Comparison of ENCODE assay signal across 8 cellular contexts in genomic region chr1:16155537-16156410, GRCh38. TPM values are rescaled to one million over a fixed set of nuclear protein-coding genes. Genes with fewer than 3 reads are reported as not detected.
DNase-seq lines count a peak whose midpoint lies in the region; ATAC-seq, FAIRE-seq and TF ChIP-seq lines count a peak whose summit lies in the region.

EPHA2 (minus strand) TSS chr1:16156069; CDS start chr1:16155932, 137 bp downstream.

- TF ChIP-seq POLR2A in GM12892 (IDR thresholded peaks at IDR 0.05; ENCODE audit: low read depth, low read length) = no peak

- peaks cover 0 to 9% (median 0%) of the 10 kb centered on the region in 7 donors for H3K9me3 Mint-ChIP-seq in CD14-positive monocyte
- no peaks in the 10 kb centered on the region for H3K9me3 Mint-ChIP-seq in activated naive CD4-positive, alpha-beta T cell treated with anti-CD3 and anti-CD28 coated beads, Interleukin-2, amount 10 ng/mL, durations not matched to agents 7 days and 5 days
- H3K9me3 Mint-ChIP-seq in naive thymus-derived CD4-positive, alpha-beta T cell = no peaks in the 10 kb centered on the region

- H3K27ac ChIP-seq in foreskin keratinocyte = peak within 1 kb of the TSS; percentile 75
- no peak within 1 kb of the TSS for H3K27ac ChIP-seq in naive thymus-derived CD4-positive, alpha-beta T cell (ENCODE audit: low read depth, low read length)

- peak within 1 kb of the TSS in 1 of 7 donors; percentile 69 for H3K27ac Mint-ChIP-seq in CD14-positive monocyte
- H3K27ac Mint-ChIP-seq in activated naive CD4-positive, alpha-beta T cell treated with anti-CD3 and anti-CD28 coated beads, Interleukin-2, amount 10 ng/mL, durations not matched to agents 7 days and 5 days = no peak within 1 kb of the TSS
- peak within 1 kb of the TSS in 6 of 9 donors; percentile 46 to 93 (median 70) for H3K27ac Mint-ChIP-seq in naive thymus-derived CD4-positive, alpha-beta T cell

- TF ChIP-seq CTCF in CD14-positive monocyte (IDR thresholded peaks at IDR 0.05) (no peak), foreskin keratinocyte (conservative IDR thresholded peaks at IDR 0.05) (peak; percentile 7)

- no peaks in the 10 kb centered on the region for H3K27me3 ChIP-seq in foreskin keratinocyte
- H3K27me3 ChIP-seq in naive thymus-derived CD4-positive, alpha-beta T cell (ENCODE audit: control insufficient read depth in 2 of 2, insufficient read depth in 2 of 2, low read length in 2 of 2) = no peaks in the 10 kb centered on the region

- FAIRE-seq in GM12892 (lab: Jason Lieb, UNC) = no peak

- ATAC-seq in foreskin keratinocyte (peak; percentile 37), GM19351 (IDR thresholded peaks at IDR 0.05; ENCODE audit: unreplicated experiment) (no peak)
- peak; percentile 20 for ATAC-seq in naive thymus-derived CD4-positive, alpha-beta T cell

- POLR2A ChIA-PET in naive thymus-derived CD4-positive, alpha-beta T cell (lab: Charles Lee) = interaction anchor here (0.6 to 1.4 kb wide), 3 partner anchors 13 to 340 kb away, joined by 3 to 5 read pairs (median 4); no protein-coding TSS in a partner anchor

- no peaks in the 10 kb centered on the region for H3K36me3 Mint-ChIP-seq in CD14-positive monocyte
- H3K36me3 Mint-ChIP-seq in activated naive CD4-positive, alpha-beta T cell treated with anti-CD3 and anti-CD28 coated beads, Interleukin-2, amount 10 ng/mL, durations not matched to agents 7 days and 5 days = no peaks in the 10 kb centered on the region
- no peaks in the 10 kb centered on the region for H3K36me3 Mint-ChIP-seq in naive thymus-derived CD4-positive, alpha-beta T cell

- H3K4me1 ChIP-seq in foreskin keratinocyte = peaks cover 23% of the 10 kb centered on the region
- H3K4me1 ChIP-seq in naive thymus-derived CD4-positive, alpha-beta T cell (ENCODE audit: control insufficient read depth in 2 of 2, insufficient read depth in 2 of 2, low read length in 2 of 2) = peaks cover 24 to 38% of the 10 kb centered on the region in 2 donors

- H3K4me3 Mint-ChIP-seq in CD14-positive monocyte = peak within 1 kb of the TSS; percentile 71 to 89
- H3K4me3 Mint-ChIP-seq in activated naive CD4-positive, alpha-beta T cell treated with anti-CD3 and anti-CD28 coated beads, Interleukin-2, amount 10 ng/mL, durations not matched to agents 7 days and 5 days = peak within 1 kb of the TSS; percentile 31
- H3K4me3 Mint-ChIP-seq in naive thymus-derived CD4-positive, alpha-beta T cell = peak within 1 kb of the TSS; percentile 33 to 86 (median 73)

- H3K27me3 Mint-ChIP-seq in CD14-positive monocyte (ENCODE audit: low read depth in 3 of 3) = peaks cover 34 to 52% (median 40%) of the 10 kb centered on the region in 3 donors
- peaks cover 94% of the 10 kb centered on the region for H3K27me3 Mint-ChIP-seq in activated naive CD4-positive, alpha-beta T cell treated with anti-CD3 and anti-CD28 coated beads, Interleukin-2, amount 10 ng/mL, durations not matched to agents 7 days and 5 days
- peaks cover 0 to 61% (median 3%) of the 10 kb centered on the region in 5 donors for H3K27me3 Mint-ChIP-seq in naive thymus-derived CD4-positive, alpha-beta T cell

- peaks cover 55% of the 10 kb centered on the region for H3K4me1 Mint-ChIP-seq in CD14-positive monocyte
- peaks cover 56% of the 10 kb centered on the region for H3K4me1 Mint-ChIP-seq in activated naive CD4-positive, alpha-beta T cell treated with anti-CD3 and anti-CD28 coated beads, Interleukin-2, amount 10 ng/mL, durations not matched to agents 7 days and 5 days
- H3K4me1 Mint-ChIP-seq in naive thymus-derived CD4-positive, alpha-beta T cell = peaks cover 27 to 80% (median 55%) of the 10 kb centered on the region in 7 donors

- intact Hi-C loops in CD14-positive monocyte (cut with micrococcal nuclease) = no loop called here
- intact Hi-C loops in naive thymus-derived CD4-positive, alpha-beta T cell (cut with micrococcal nuclease) = loop anchor here in 1 of 2 donors (2.0 kb wide), 1 partner anchor 77 kb away; no protein-coding TSS in a partner anchor

- no peaks in the 10 kb centered on the region for H3K9me3 ChIP-seq in naive thymus-derived CD4-positive, alpha-beta T cell (ENCODE audit: control insufficient read depth in 2 of 3, low read length in 3 of 3)

- CTCF ChIA-PET in activated naive CD4-positive, alpha-beta T cell treated with anti-CD3 and anti-CD28 coated beads, Interleukin-2, amount 10 ng/mL, durations not matched to agents 7 days and 5 days (lab: Charles Lee) = interaction anchor here (0.6 to 0.7 kb wide), 2 partner anchors 53 to 470 kb away, joined by 3 read pairs; no protein-coding TSS in a partner anchor
- CTCF ChIA-PET in naive thymus-derived CD4-positive, alpha-beta T cell (lab: Charles Lee) = interaction anchor here (0.8 to 1.1 kb wide), 3 partner anchors 31 to 77 kb away, joined by 4 to 8 read pairs (median 5); no protein-coding TSS in a partner anchor

- no peak for DNase-seq in CD14-positive monocyte (ENCODE audit: low spot score)
- peak; percentile 97 for DNase-seq in HT-29 (ENCODE audit: low spot score)
- DNase-seq in activated naive CD4-positive, alpha-beta T cell treated with anti-CD3 and anti-CD28 coated beads, Interleukin-2, amount 10 ng/mL, durations not matched to agents 7 days and 5 days = no peak
- DNase-seq in foreskin keratinocyte = peak; percentile 73 to 90
- no peak for DNase-seq in naive thymus-derived CD4-positive, alpha-beta T cell
- DNase-seq in GM12892 (ENCODE audit: insufficient read length) = no peak
- no peak for DNase-seq in OCI-M1 (lab: John Stamatoyannopoulos, UW)

- no peaks in the 10 kb centered on the region for H3K36me3 ChIP-seq in naive thymus-derived CD4-positive, alpha-beta T cell (ENCODE audit: control insufficient read depth in 2 of 3, insufficient read depth in 3 of 3, low read length in 3 of 3)

- H3K4me3 ChIP-seq in naive thymus-derived CD4-positive, alpha-beta T cell (ENCODE audit: low read length) = peak within 1 kb of the TSS; percentile 51

RNA-seq across cellular contexts. Expression of gene EPHA2, which starts in this region (rescaled TPM):
- not detected for polyA plus RNA-seq in CD14-positive monocyte
- 302 and 331 TPM in 2 replicates for total RNA-seq in HT-29 (2014; rRNA removed; shearing (Covaris generic))
- 138 and 139 TPM in 2 replicates for total RNA-seq in foreskin keratinocyte
- polyA plus RNA-seq in foreskin keratinocyte = 70.5 and 77.6 TPM in 2 replicates
- under 1 TPM in 2 of 5 experiments, not detected in 3; 0.59 to 0.61 TPM for total RNA-seq in naive thymus-derived CD4-positive, alpha-beta T cell
- under 1 TPM in 1 of 2 donors, not detected in 1; 0.30 TPM for polyA plus RNA-seq in naive thymus-derived CD4-positive, alpha-beta T cell
- not detected for polyA plus RNA-seq in GM12892 (2012; ENCODE audit: missing spikeins)

Comparison
In these comparisons a context has a peak if more than half of its experiments do, and no peak if none do; other contexts are left out.
1. RNA of gene EPHA2 (total RNA-seq): 302 to 331 TPM in HT-29 and 138 to 139 TPM in foreskin keratinocyte; 0.59 to 0.61 TPM in naive thymus-derived CD4-positive, alpha-beta T cell; every median in the first group is over 10 times any median in the second.
2. RNA of gene EPHA2 (polyA plus RNA-seq): 70.5 to 77.6 TPM in foreskin keratinocyte; 0.30 TPM in naive thymus-derived CD4-positive, alpha-beta T cell and not detected in CD14-positive monocyte; every median in the first group is over 10 times any median in the second.
3. Peak in ATAC-seq and H3K4me3 ChIP-seq in naive thymus-derived CD4-positive, alpha-beta T cell; RNA of the gene not detected or under 1 TPM.
4. DNase-seq: peak in HT-29 (single experiment) and foreskin keratinocyte (2 of 2); none in CD14-positive monocyte (single experiment), activated naive CD4-positive, alpha-beta T cell treated with anti-CD3 and anti-CD28 coated beads, Interleukin-2, amount 10 ng/mL, durations not matched to agents 7 days and 5 days (single experiment), naive thymus-derived CD4-positive, alpha-beta T cell (0 of 9), GM12892 (single experiment) and OCI-M1 (single experiment).
5. Peak in every context shown above with its lines, with median percentiles within 50 percentile points of each other: H3K4me3 Mint-ChIP-seq.